ENCODE assay signal across 17 cellular contexts in the genomic region with DNA sequence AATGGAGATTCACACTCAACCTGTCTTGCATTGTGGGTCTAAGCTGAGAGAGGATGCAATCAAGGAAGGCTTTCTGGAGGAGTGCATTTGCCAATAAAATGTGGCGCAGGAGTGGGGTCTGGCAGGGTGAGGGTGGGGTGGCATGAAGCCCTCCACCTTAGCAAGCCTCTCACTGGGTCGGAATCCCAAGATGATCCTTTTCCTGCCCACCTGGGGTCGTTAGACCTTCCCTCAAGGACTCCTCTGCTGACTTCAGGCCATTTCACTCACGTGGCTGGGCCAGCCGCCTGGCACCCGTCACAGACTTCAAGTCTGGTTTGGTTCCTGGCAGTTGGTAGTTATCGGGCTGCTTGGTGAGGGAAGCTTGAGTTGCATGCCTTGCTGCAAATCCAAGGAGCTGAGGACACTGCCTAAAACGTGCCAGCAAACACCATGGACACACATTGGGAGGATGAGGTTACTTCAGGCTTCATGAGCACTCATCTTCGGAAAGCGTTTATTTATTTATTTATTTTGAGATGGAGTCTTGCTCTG. TPM values are rescaled to one million over a fixed set of nuclear protein-coding genes. Genes with fewer than 3 reads are reported as not detected.
A peak's percentile ranks its signal among the peaks of the same experiment; 100 is the strongest.
DNase-seq lines count a peak whose midpoint lies in the region; ATAC-seq and TF ChIP-seq lines count a peak whose summit lies in the region.
"Had no signal": no experiment of that assay in that cellular context is flagged by ENCODE, and none has a peak within 500 bp of the region (broad histone marks: within the 10 kb centered on the region; RNA-seq: fewer than 3 reads in every experiment).

No MANE protein-coding gene starts in this region.

- no TSS peak for BruUV-seq in PC-3 (replicated peaks; lab: Mats Ljungman, UMichigan)

- CTCF ChIA-PET in PC-3 (lab: Charles Lee), result no interaction called here

- no peaks in the 10 kb centered on the region for H3K27me3 ChIP-seq in PC-3 (ENCODE audit: low read length)
- H3K27me3 ChIP-seq: colonic mucosa, esophagus squamous epithelium had no signal

- no peak for DNase-seq in stimulated activated naive CD8-positive, alpha-beta T cell treated with anti-CD3 and anti-CD28 coated beads, Interleukin-15, Interleukin-2, amounts not matched to agents 100 U/mL and 50 U/mL, for 24 hours
- DNase-seq in PC-3 (no peak), AG08396 (ENCODE audit: low spot score) (no peak), GM03348 (ENCODE audit: low spot score) (no peak), RPMI8226 (no peak)
- DNase-seq in central memory CD8-positive, alpha-beta T cell (ENCODE audit: low spot score in 2 of 2), result no peak
- DNase-seq: esophagus squamous epithelium; hippocampal formation; mucosa of descending colon; NCI-H82; stimulated activated CD4-positive, alpha-beta T cell treated with anti-CD3 and anti-CD28 coated beads, Interleukin-15, amount 100 ng/mL, for 24 hours had no signal

- no peak overlapping the region for H2AFZ ChIP-seq in PC-3 (ENCODE audit: low read length)

- H3K4me3 ChIP-seq in PC-3 (ENCODE audit: low read length), result peak overlapping the region; percentile 96; the same call in 1 of the 2 replicates
- H3K4me3 ChIP-seq: mucosa of descending colon, thoracic aorta had no signal

- H3K27ac ChIP-seq in PC-3 (ENCODE audit: low read length), result no peak overlapping the region
- H3K27ac ChIP-seq: colonic mucosa, thoracic aorta had no signal

- H3K4me1 ChIP-seq in PC-3 (ENCODE audit: insufficient read depth, low read length), result peaks cover 15% of the 10 kb centered on the region

- intact Hi-C loops in PC-3 (cut with micrococcal nuclease), result no loop called here

- no peaks in the 10 kb centered on the region for H3F3A ChIP-seq in PC-3 (ENCODE audit: low read length, unreplicated experiment)

- H3K4me3 Mint-ChIP-seq in stimulated activated naive CD8-positive, alpha-beta T cell treated with anti-CD3 and anti-CD28 coated beads, Interleukin-15, Interleukin-2, amounts not matched to agents 100 ng/mL and 50 ng/mL, for 24 hours, result peak overlapping the region; percentile 98
- H3K4me3 Mint-ChIP-seq in central memory CD8-positive, alpha-beta T cell, result peak overlapping the region; percentile 93

- H3K27ac Mint-ChIP-seq in stimulated activated naive CD8-positive, alpha-beta T cell treated with anti-CD3 and anti-CD28 coated beads, Interleukin-15, Interleukin-2, amounts not matched to agents 100 ng/mL and 50 ng/mL, for 24 hours, result peak overlapping the region; percentile 92
- no peak overlapping the region for H3K27ac Mint-ChIP-seq in central memory CD8-positive, alpha-beta T cell (ENCODE audit: low read depth)

- peak overlapping the region; percentile 96; the same call in 1 of the 2 replicates for H3K4me2 ChIP-seq in PC-3 (ENCODE audit: low read length)

- H3K27me3 Mint-ChIP-seq in stimulated activated naive CD8-positive, alpha-beta T cell treated with anti-CD3 and anti-CD28 coated beads, Interleukin-15, Interleukin-2, amounts not matched to agents 100 ng/mL and 50 ng/mL, for 24 hours, result no peaks in the 10 kb centered on the region
- H3K27me3 Mint-ChIP-seq in central memory CD8-positive, alpha-beta T cell, result no peaks in the 10 kb centered on the region
- H3K27me3 Mint-ChIP-seq: B cell had no signal

- H3K36me3 Mint-ChIP-seq in stimulated activated naive CD8-positive, alpha-beta T cell treated with anti-CD3 and anti-CD28 coated beads, Interleukin-15, Interleukin-2, amounts not matched to agents 100 ng/mL and 50 ng/mL, for 24 hours (ENCODE audit: low read depth), result peaks cover 65% of the 10 kb centered on the region
- H3K36me3 Mint-ChIP-seq in central memory CD8-positive, alpha-beta T cell (ENCODE audit: insufficient read depth), result peaks cover 41% of the 10 kb centered on the region

- no peak for ATAC-seq in stimulated activated naive CD8-positive, alpha-beta T cell treated with anti-CD3 and anti-CD28 coated beads, Interleukin-15, Interleukin-2, amounts not matched to agents 100 U/mL and 50 U/mL, for 24 hours
- no peak for ATAC-seq in PC-3
- ATAC-seq in central memory CD8-positive, alpha-beta T cell (replicated peaks; ENCODE audit: extremely low read depth, poor library complexity, severe bottlenecking), result no peak
- no peak for ATAC-seq in GM18870 (IDR thresholded peaks at IDR 0.05; ENCODE audit: unreplicated experiment)
- ATAC-seq: mucosa of descending colon, Right ventricle myocardium inferior had no signal

- TF ChIP-seq CTCF in PC-3 (conservative IDR thresholded peaks at IDR 0.05; ENCODE audit: low read depth, low read length), result no peak

- no peak overlapping the region for H3K9ac ChIP-seq in PC-3 (ENCODE audit: low read length)

- H4K20me1 ChIP-seq in PC-3 (ENCODE audit: low read length), result peaks cover 21% of the 10 kb centered on the region; the same call in 1 of the 2 replicates

- no peaks in the 10 kb centered on the region for H3K9me2 ChIP-seq in PC-3 (replicated peaks; ENCODE audit: low read length)

- peaks cover 30% of the 10 kb centered on the region for H3K36me3 ChIP-seq in PC-3 (ENCODE audit: low read depth, low read length)

- H3K9me3 ChIP-seq in PC-3 (ENCODE audit: low read length), result no peaks in the 10 kb centered on the region
- H3K9me3 ChIP-seq: colonic mucosa, esophagus squamous epithelium, mucosa of descending colon, thoracic aorta had no signal

- no peaks in the 10 kb centered on the region for H3K9me3 Mint-ChIP-seq in stimulated activated naive CD8-positive, alpha-beta T cell treated with anti-CD3 and anti-CD28 coated beads, Interleukin-15, Interleukin-2, amounts not matched to agents 100 ng/mL and 50 ng/mL, for 24 hours
- no peaks in the 10 kb centered on the region for H3K9me3 Mint-ChIP-seq in central memory CD8-positive, alpha-beta T cell

- H3K79me2 ChIP-seq in PC-3 (ENCODE audit: low read length), result peaks cover 54% of the 10 kb centered on the region

- POLR2A ChIA-PET in PC-3 (lab: Charles Lee; ENCODE audit: unreplicated experiment), result no interaction called here

- H3K4me1 Mint-ChIP-seq in stimulated activated naive CD8-positive, alpha-beta T cell treated with anti-CD3 and anti-CD28 coated beads, Interleukin-15, Interleukin-2, amounts not matched to agents 100 ng/mL and 50 ng/mL, for 24 hours (ENCODE audit: low read depth), result peaks cover 66% of the 10 kb centered on the region
- peaks cover 45% of the 10 kb centered on the region for H3K4me1 Mint-ChIP-seq in central memory CD8-positive, alpha-beta T cell

RNA-seq across cellular contexts. Expression of a gene that starts 2.5 kb away (rescaled TPM):
- 263 and 319 TPM in 2 replicates for total RNA-seq in PC-3 (2014; rRNA removed)

RNA-seq across cellular contexts. Expression of a gene that starts 36.7 kb away (rescaled TPM):
- total RNA-seq in PC-3 (2014; rRNA removed), result 31.5 and 38.4 TPM in 2 replicates
